In the genomic region with DNA sequence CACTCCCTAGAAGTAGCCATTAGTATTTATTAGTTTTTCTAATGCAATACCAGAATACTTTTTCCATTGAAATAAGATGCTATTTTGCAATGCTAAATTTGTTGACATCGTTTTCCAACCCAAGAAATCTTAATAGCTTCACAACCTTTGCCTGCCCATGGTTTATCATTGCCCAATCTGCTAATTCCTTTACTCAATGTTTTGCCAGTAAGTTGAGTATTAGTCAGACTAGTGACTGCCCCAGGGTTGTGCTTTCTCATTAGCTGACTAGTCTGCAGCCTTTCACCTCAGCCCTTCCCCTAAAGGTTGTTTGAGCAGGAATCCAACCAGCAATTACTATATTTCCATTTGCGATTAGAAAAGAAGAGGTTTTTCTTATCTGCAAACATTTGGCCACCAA, we compare ENCODE assay signal across 1 cellular context.
TF ChIP-seq lines count a peak whose summit lies in the region.

No MANE protein-coding gene starts in this region.

TF ChIP-seq in IMR-90, 13 proteins besides CTCF, POLR2A, EP300 and RAD21:
- TF ChIP-seq RCOR1 (IDR thresholded peaks at IDR 0.05; ENCODE audit: insufficient replicate concordance, low read length) (no peak), CEBPB (IDR thresholded peaks at IDR 0.05; ENCODE audit: low read depth, low read length) (peak; percentile 95), FOS (IDR thresholded peaks at IDR 0.05; ENCODE audit: low read depth, low read length) (peak; percentile 53; the same call in 1 of the 2 replicates)
- TF ChIP-seq, protein P1, sequence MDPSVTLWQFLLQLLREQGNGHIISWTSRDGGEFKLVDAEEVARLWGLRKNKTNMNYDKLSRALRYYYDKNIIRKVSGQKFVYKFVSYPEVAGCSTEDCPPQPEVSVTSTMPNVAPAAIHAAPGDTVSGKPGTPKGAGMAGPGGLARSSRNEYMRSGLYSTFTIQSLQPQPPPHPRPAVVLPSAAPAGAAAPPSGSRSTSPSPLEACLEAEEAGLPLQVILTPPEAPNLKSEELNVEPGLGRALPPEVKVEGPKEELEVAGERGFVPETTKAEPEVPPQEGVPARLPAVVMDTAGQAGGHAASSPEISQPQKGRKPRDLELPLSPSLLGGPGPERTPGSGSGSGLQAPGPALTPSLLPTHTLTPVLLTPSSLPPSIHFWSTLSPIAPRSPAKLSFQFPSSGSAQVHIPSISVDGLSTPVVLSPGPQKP (IDR thresholded peaks at IDR 0.05; ENCODE audit: borderline replicate concordance, low read depth, low read length), result no peak
